ENCODE assay signal across 20 cellular contexts in genomic region chr9:8799231-8800014, GRCh38.
"Had no signal": no experiment of that assay in that cellular context is flagged by ENCODE, and none has a peak within 500 bp of the region (broad histone marks: within the 10 kb centered on the region; RNA-seq: fewer than 3 reads in every experiment).

No MANE protein-coding gene starts in this region.

- H3K27ac ChIP-seq: epithelial cell of prostate, ovary, right lobe of liver, stomach, testis, upper lobe of left lung, VCaP had no signal

- ATAC-seq: effector memory CD8-positive, alpha-beta T cell; left colon; right lobe of liver had no signal

- H3K9me3 Mint-ChIP-seq: activated naive CD4-positive, alpha-beta T cell treated with anti-CD3 and anti-CD28 coated beads, Interleukin-2, amount 50 U/mL, for 24 hours; effector memory CD8-positive, alpha-beta T cell had no signal

- H3K27ac Mint-ChIP-seq: activated naive CD4-positive, alpha-beta T cell treated with anti-CD3 and anti-CD28 coated beads, Interleukin-2, amount 50 U/mL, for 24 hours; effector memory CD8-positive, alpha-beta T cell had no signal

- H3K27me3 Mint-ChIP-seq: activated naive CD4-positive, alpha-beta T cell treated with anti-CD3 and anti-CD28 coated beads, Interleukin-2, amount 50 U/mL, for 24 hours; effector memory CD8-positive, alpha-beta T cell had no signal

- H3K36me3 Mint-ChIP-seq: activated naive CD4-positive, alpha-beta T cell treated with anti-CD3 and anti-CD28 coated beads, Interleukin-2, amount 50 U/mL, for 24 hours had no signal

- H3K36me3 ChIP-seq: ovary, right lobe of liver, stomach, upper lobe of left lung had no signal

- H3K27me3 ChIP-seq: ovary, right lobe of liver, stomach, testis, upper lobe of left lung had no signal

- DNase-seq: activated CD4-positive, alpha-beta T cell treated with anti-CD3 and anti-CD28 coated beads for 1 hour; activated CD4-positive, alpha-beta T cell treated with anti-CD3 and anti-CD28 coated beads, Interleukin-2, amount 50 U/mL, for 4 hours; activated gamma-delta T cell; dermis blood vessel endothelial cell; effector memory CD8-positive, alpha-beta T cell; hippocampal formation; left colon; ovary; right lobe of liver; small intestine; stimulated activated CD4-positive, alpha-beta T cell treated with anti-CD3 and anti-CD28 coated beads, Interleukin-4, amount 100 ng/mL, for 1 hour; stomach; SW 1271; T-helper 2 cell; testis; upper lobe of left lung had no signal

- H3K4me3 Mint-ChIP-seq: activated naive CD4-positive, alpha-beta T cell treated with anti-CD3 and anti-CD28 coated beads, Interleukin-2, amount 50 U/mL, for 24 hours; effector memory CD8-positive, alpha-beta T cell had no signal

- H3K4me1 Mint-ChIP-seq: activated naive CD4-positive, alpha-beta T cell treated with anti-CD3 and anti-CD28 coated beads, Interleukin-2, amount 50 U/mL, for 24 hours had no signal

- H3K4me1 ChIP-seq: right lobe of liver, stomach, testis, upper lobe of left lung had no signal

- H3K4me3 ChIP-seq: lung, ovary, right lobe of liver, stomach, testis, upper lobe of left lung had no signal

- H3K9me3 ChIP-seq: ovary, right lobe of liver, stomach, testis, upper lobe of left lung had no signal
